1 cellular context compared by ENCODE assay signal in genomic region chr7:149125864-149126661, GRCh38.
TF ChIP-seq lines count a peak whose summit lies in the region.

Gene ZNF425 (minus strand): TSS chr7:149126324. CDS start chr7:149126213, 111 bp downstream.

TF ChIP-seq in WTC11, 78 proteins besides CTCF, POLR2A, EP300 and RAD21 (continued from another document):
- TF ChIP-seq ARID4B (CRISPR knock-in tag; IDR thresholded peaks at IDR 0.05; ENCODE audit: borderline replicate concordance): peak; percentile 54; the same call in 1 of the 2 replicates
- peak; percentile 71; the same call in 1 of the 2 replicates for TF ChIP-seq AR (CRISPR knock-in tag; IDR thresholded peaks at IDR 0.05)
- 0 out of 2 replicates have a peak, but pooled peaks have one; percentile 63 for TF ChIP-seq ZNF425 (CRISPR knock-in tag; conservative IDR thresholded peaks at IDR 0.05)
- peak; percentile 89 for TF ChIP-seq RELA (CRISPR knock-in tag; IDR thresholded peaks at IDR 0.05; ENCODE audit: borderline replicate concordance)
- peak; percentile 83; the same call in 1 of the 2 replicates for TF ChIP-seq CREM (CRISPR knock-in tag; IDR thresholded peaks at IDR 0.05)
- TF ChIP-seq HMGA2 (CRISPR knock-in tag; IDR thresholded peaks at IDR 0.05): no peak
- TF ChIP-seq ZNF396 (CRISPR knock-in tag; IDR thresholded peaks at IDR 0.05; ENCODE audit: borderline replicate concordance): no peak
- peak; percentile 91; the same call in 1 of the 2 replicates for TF ChIP-seq NR3C1 (CRISPR knock-in tag; conservative IDR thresholded peaks at IDR 0.05; ENCODE audit: low read depth)
- TF ChIP-seq ZNF671 (CRISPR knock-in tag; IDR thresholded peaks at IDR 0.05): no peak; the same call in 1 of the 2 replicates
- peak; percentile 91 for TF ChIP-seq TEAD1 (CRISPR knock-in tag; IDR thresholded peaks at IDR 0.05)
- TF ChIP-seq ZMAT4 (CRISPR knock-in tag; IDR thresholded peaks at IDR 0.05): peak; percentile 85; the same call in 1 of the 2 replicates
- peak; percentile 12; the same call in 1 of the 2 replicates for TF ChIP-seq ATF2 (CRISPR knock-in tag; IDR thresholded peaks at IDR 0.05; ENCODE audit: borderline replicate concordance, low read depth)
- TF ChIP-seq ZNF532 (CRISPR knock-in tag; IDR thresholded peaks at IDR 0.05; ENCODE audit: borderline replicate concordance): peak; percentile 66; the same call in 1 of the 2 replicates
- peak; percentile 95 for TF ChIP-seq ZBTB43 (CRISPR knock-in tag; IDR thresholded peaks at IDR 0.05)
- TF ChIP-seq FOXP4 (CRISPR knock-in tag; IDR thresholded peaks at IDR 0.05): peak; percentile 92
- peak; percentile 55; the same call in 1 of the 2 replicates for TF ChIP-seq SMAD3 (CRISPR knock-in tag; IDR thresholded peaks at IDR 0.05; ENCODE audit: borderline replicate concordance)
- peak; percentile 76 for TF ChIP-seq E2F4 (CRISPR knock-in tag; IDR thresholded peaks at IDR 0.05; ENCODE audit: borderline replicate concordance, low read depth)
- TF ChIP-seq TEAD4 (CRISPR knock-in tag; IDR thresholded peaks at IDR 0.05): peak; percentile 74
